Comparison of ENCODE assay signal across 22 cellular contexts in the genomic region with DNA sequence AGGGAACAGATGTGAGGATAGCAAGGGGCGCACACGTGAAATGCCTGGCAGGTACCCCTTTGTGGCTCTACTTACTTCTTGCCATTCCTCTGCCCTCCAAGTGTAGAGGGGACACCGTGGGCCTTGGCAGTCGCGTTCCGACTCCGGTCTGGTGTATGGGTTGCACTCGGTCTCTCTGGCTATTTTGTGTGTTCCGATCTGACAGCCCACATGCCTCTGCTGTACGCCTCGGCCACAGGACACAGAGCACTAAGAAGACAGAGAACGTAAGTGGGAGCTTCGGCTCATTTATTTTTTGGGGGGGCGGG.
A peak's percentile ranks its signal among the peaks of the same experiment; 100 is the strongest.
DNase-seq lines count a peak whose midpoint lies in the region; ATAC-seq and TF ChIP-seq lines count a peak whose summit lies in the region.
"Had no signal": no experiment of that assay in that cellular context is flagged by ENCODE, and none has a peak within 500 bp of the region (broad histone marks: within the 10 kb centered on the region; RNA-seq: fewer than 3 reads in every experiment).

No MANE protein-coding gene starts in this region.

- no peaks in the 10 kb centered on the region for H3K27me3 ChIP-seq in heart left ventricle
- no peaks in the 10 kb centered on the region for H3K27me3 ChIP-seq in lower lobe of right lung (ENCODE audit: low read depth)
- H3K27me3 ChIP-seq in sigmoid colon = no peaks in the 10 kb centered on the region
- H3K27me3 ChIP-seq in vagina = no peaks in the 10 kb centered on the region
- H3K27me3 ChIP-seq: thyroid gland had no signal

- no peak for TF ChIP-seq EP300 in sigmoid colon (IDR thresholded peaks at IDR 0.05)

- no peak for DNase-seq in heart left ventricle
- no peak for DNase-seq in cardiac septum (ENCODE audit: low spot score)
- no peak for DNase-seq in lower lobe of right lung
- DNase-seq in sigmoid colon = peak; percentile 69
- DNase-seq in vagina (ENCODE audit: extremely low spot score in 2 of 2) = no peak
- no peak for DNase-seq in cerebellum (ENCODE audit: low spot score)
- no peak for DNase-seq in DMS53 (lab: John Stamatoyannopoulos, UW)
- DNase-seq in T-helper 2 cell treated with Interferon-gamma antibody and Interleukin-4, amounts not matched to agents 5 μg/mL and 100 μg/mL, for 36 hours (ENCODE audit: low spot score) = no peak
- DNase-seq: DMS79; effector memory CD8-positive, alpha-beta T cell; KG1; naive B cell; NCI-H146; NCI-H2171 treated with DMSO at 0.1 percent for 48 hours; NCI-H69; stimulated activated CD4-positive, alpha-beta T cell treated with anti-CD3 and anti-CD28 coated beads, Interleukin-1b, Interleukin-23, amount 100 ng/mL, for 48 hours; thyroid gland had no signal

- H3K9me3 ChIP-seq in heart left ventricle = no peaks in the 10 kb centered on the region
- H3K9me3 ChIP-seq in lower lobe of right lung = no peaks in the 10 kb centered on the region
- no peaks in the 10 kb centered on the region for H3K9me3 ChIP-seq in sigmoid colon
- H3K9me3 ChIP-seq in vagina = no peaks in the 10 kb centered on the region
- H3K9me3 ChIP-seq: thyroid gland had no signal

- ATAC-seq in heart left ventricle (peak in 3 of 4 donors; percentile 30 to 54 (median 46)), lower lobe of right lung (no peak)
- ATAC-seq: activated naive CD4-positive, alpha-beta T cell treated with anti-CD3 and anti-CD28 coated beads, Interleukin-2, amount 50 U/mL, for 72 hours; effector memory CD8-positive, alpha-beta T cell; stimulated activated effector memory CD8-positive, alpha-beta T cell treated with anti-CD3 and anti-CD28 coated beads, Interleukin-12 subunit alpha, Interleukin-12 subunit beta, amount 100 ng/mL, for 72 hours had no signal

- H3K36me3 Mint-ChIP-seq in T-helper 2 cell treated with Interferon-gamma antibody and Interleukin-4, amounts not matched to agents 5 μg/mL and 100 μg/mL, for 36 hours (ENCODE audit: low read depth) = no peaks in the 10 kb centered on the region
- H3K36me3 Mint-ChIP-seq: activated naive CD4-positive, alpha-beta T cell treated with anti-CD3 and anti-CD28 coated beads, Interleukin-2, amount 50 U/mL, for 72 hours; naive B cell; stimulated activated effector memory CD8-positive, alpha-beta T cell treated with anti-CD3 and anti-CD28 coated beads, Interleukin-12 subunit alpha, Interleukin-12 subunit beta, amount 100 ng/mL, for 72 hours had no signal

- no peaks in the 10 kb centered on the region for H3K27me3 Mint-ChIP-seq in T-helper 2 cell treated with Interferon-gamma antibody and Interleukin-4, amounts not matched to agents 5 μg/mL and 100 μg/mL, for 36 hours (ENCODE audit: low read depth)
- H3K27me3 Mint-ChIP-seq: B cell; effector memory CD8-positive, alpha-beta T cell had no signal

- 82 to 86% (median 84%) methylated on average over 11 to 14 of the region's 14 CpGs for WGBS in heart left ventricle, 4 donors
- 89 to 96% methylated on average over 14 of the region's 14 CpGs for WGBS in sigmoid colon, 2 donors

- H3K4me1 Mint-ChIP-seq in T-helper 2 cell treated with Interferon-gamma antibody and Interleukin-4, amounts not matched to agents 5 μg/mL and 100 μg/mL, for 36 hours (ENCODE audit: low read depth) = no peaks in the 10 kb centered on the region
- H3K4me1 Mint-ChIP-seq: B cell; naive B cell; stimulated activated effector memory CD8-positive, alpha-beta T cell treated with anti-CD3 and anti-CD28 coated beads, Interleukin-12 subunit alpha, Interleukin-12 subunit beta, amount 100 ng/mL, for 72 hours had no signal

- intact Hi-C loops in heart left ventricle (cut with DNase I) (no loop called here), cardiac septum (cut with DNase I) (no loop called here), lower lobe of right lung (cut with DNase I) (no loop called here), sigmoid colon (cut with DNase I) (loop anchor here (5.0 kb wide), 1 partner anchor 51 kb away; no protein-coding TSS in a partner anchor), vagina (cut with DNase I) (no loop called here)

- H3K4me3 ChIP-seq in heart left ventricle (peak overlapping the region in 7 of 12 donors; percentile 14 to 42 (median 34)), lower lobe of right lung (peak overlapping the region; percentile 29), sigmoid colon (peak overlapping the region; percentile 34 to 51 (median 44)), vagina (peak overlapping the region; percentile 0 to 40)
- H3K4me3 ChIP-seq: lung, skin epidermis, thyroid gland had no signal

- no peak overlapping the region for H3K4me3 Mint-ChIP-seq in T-helper 2 cell treated with Interferon-gamma antibody and Interleukin-4, amounts not matched to agents 5 μg/mL and 100 μg/mL, for 36 hours
- H3K4me3 Mint-ChIP-seq: B cell; effector memory CD8-positive, alpha-beta T cell; naive B cell; stimulated activated effector memory CD8-positive, alpha-beta T cell treated with anti-CD3 and anti-CD28 coated beads, Interleukin-12 subunit alpha, Interleukin-12 subunit beta, amount 100 ng/mL, for 72 hours had no signal

- TF ChIP-seq POLR2A in heart left ventricle (IDR thresholded peaks at IDR 0.05) (no peak), sigmoid colon (IDR thresholded peaks at IDR 0.05) (peak in 1 of 2 donors; percentile 16), vagina (IDR thresholded peaks at IDR 0.05) (no peak)

- no peak overlapping the region for H3K27ac Mint-ChIP-seq in T-helper 2 cell treated with Interferon-gamma antibody and Interleukin-4, amounts not matched to agents 5 μg/mL and 100 μg/mL, for 36 hours
- H3K27ac Mint-ChIP-seq: activated naive CD4-positive, alpha-beta T cell treated with anti-CD3 and anti-CD28 coated beads, Interleukin-2, amount 50 U/mL, for 72 hours; B cell; effector memory CD8-positive, alpha-beta T cell; stimulated activated effector memory CD8-positive, alpha-beta T cell treated with anti-CD3 and anti-CD28 coated beads, Interleukin-12 subunit alpha, Interleukin-12 subunit beta, amount 100 ng/mL, for 72 hours had no signal

- H3K9me3 Mint-ChIP-seq in T-helper 2 cell treated with Interferon-gamma antibody and Interleukin-4, amounts not matched to agents 5 μg/mL and 100 μg/mL, for 36 hours = no peaks in the 10 kb centered on the region

- H3K4me1 ChIP-seq in heart left ventricle (peaks cover 0 to 4% (median 0%) of the 10 kb centered on the region in 12 donors), lower lobe of right lung (no peaks in the 10 kb centered on the region), sigmoid colon (peaks cover 0 to 35% (median 20%) of the 10 kb centered on the region in 4 donors), vagina (no peaks in the 10 kb centered on the region)
- H3K4me1 ChIP-seq: thyroid gland had no signal

- peaks cover 0 to 43% (median 41%) of the 10 kb centered on the region in 9 donors for H3K36me3 ChIP-seq in heart left ventricle
- peaks cover 27% of the 10 kb centered on the region for H3K36me3 ChIP-seq in lower lobe of right lung
- H3K36me3 ChIP-seq in sigmoid colon = peaks cover 0 to 3% (median 0%) of the 10 kb centered on the region in 4 donors
- H3K36me3 ChIP-seq in vagina = no peaks in the 10 kb centered on the region

- peak overlapping the region in 4 of 12 donors; percentile 30 to 62 (median 42) for H3K27ac ChIP-seq in heart left ventricle
- no peak overlapping the region for H3K27ac ChIP-seq in lower lobe of right lung
- peak overlapping the region; percentile 79 to 84 (median 80) for H3K27ac ChIP-seq in sigmoid colon
- H3K27ac ChIP-seq in vagina = no peak overlapping the region
- H3K27ac ChIP-seq: skin epidermis, thyroid gland had no signal

- TF ChIP-seq CTCF in heart left ventricle (IDR thresholded peaks at IDR 0.05) (no peak), lower lobe of right lung (IDR thresholded peaks at IDR 0.05) (no peak), sigmoid colon (IDR thresholded peaks at IDR 0.05) (no peak), vagina (IDR thresholded peaks at IDR 0.05) (no peak)

Comparison
In these comparisons a context has a peak if more than half of its experiments do, and no peak if none do; other contexts are left out.
1. ATAC-seq: peak in heart left ventricle (3 of 4); none in lower lobe of right lung (0 of 2).
2. H3K27ac ChIP-seq: peak in sigmoid colon (4 of 4); none in lower lobe of right lung (single experiment) and vagina (single experiment).
3. Peak in every context shown above with its lines, with median percentiles within 50 percentile points of each other: H3K4me3 ChIP-seq.